Comparison of ENCODE assay signal across 16 cellular contexts in the genomic region with DNA sequence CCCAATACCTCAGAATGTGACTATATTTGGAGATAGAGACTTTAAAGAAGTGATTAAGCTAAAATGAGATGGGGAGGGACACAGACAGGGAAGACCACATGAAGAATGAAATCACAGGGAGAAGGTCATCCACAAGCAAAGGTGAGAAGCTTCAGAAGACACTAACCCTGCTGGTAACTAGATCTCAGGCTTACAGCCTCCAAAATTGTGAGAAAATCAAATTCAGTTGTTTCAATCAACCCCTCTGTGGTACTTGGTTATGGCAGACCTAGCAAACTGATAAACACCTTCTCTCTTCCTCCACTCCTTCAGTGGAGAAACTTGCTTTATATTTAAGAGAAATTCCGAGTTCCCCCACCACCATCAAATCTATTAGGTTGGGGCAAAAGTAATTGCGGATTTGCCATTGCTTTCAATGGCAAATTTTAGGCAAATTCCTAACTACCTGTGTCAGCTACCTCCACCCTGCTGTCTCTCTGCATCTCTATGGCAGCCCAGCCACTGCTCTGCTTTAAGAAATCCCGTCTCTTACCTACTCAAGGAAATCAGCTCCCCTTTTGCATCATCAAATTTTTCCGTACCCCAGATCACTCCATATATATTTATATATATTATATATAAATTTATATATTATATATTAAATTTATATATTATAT. TPM values are rescaled to one million over a fixed set of nuclear protein-coding genes. Genes with fewer than 3 reads are reported as not detected.
DNase-seq lines count a peak whose midpoint lies in the region; TF ChIP-seq lines count a peak whose summit lies in the region.
"Had no signal": no experiment of that assay in that cellular context is flagged by ENCODE, and none has a peak within 500 bp of the region (broad histone marks: within the 10 kb centered on the region; RNA-seq: fewer than 3 reads in every experiment).

No MANE protein-coding gene starts in this region.

- H3K4me1 Mint-ChIP-seq in MCF 10A (ENCODE audit: insufficient read depth, unreplicated experiment) (peaks cover 17% of the 10 kb centered on the region), neural progenitor cell (no peaks in the 10 kb centered on the region)
- H3K4me1 Mint-ChIP-seq: CD14-positive monocyte; CD8-positive, alpha-beta memory T cell had no signal

- H3K36me3 ChIP-seq in breast epithelium: no peaks in the 10 kb centered on the region
- no peaks in the 10 kb centered on the region for H3K36me3 ChIP-seq in mammary epithelial cell (ENCODE audit: insufficient read depth, low read length)
- H3K36me3 ChIP-seq in iPS DF 6.9 (ENCODE audit: control insufficient read depth, insufficient read depth, low read length): no peaks in the 10 kb centered on the region
- H3K36me3 ChIP-seq in neural progenitor cell: no peaks in the 10 kb centered on the region
- no peaks in the 10 kb centered on the region for H3K36me3 ChIP-seq in adrenal gland (replicated peaks in 1 of 2)

- dilution Hi-C loops in mammary epithelial cell (cut with HindIII; ENCODE audit: low sequenced_read_pairs): no loop called here

- no TSS peak for BruUV-seq in MCF 10A (replicated peaks; lab: Mats Ljungman, UMichigan)
- BruUV-seq in mammary epithelial cell (replicated peaks; lab: Mats Ljungman, UMichigan): no TSS peak

- H3K27ac Mint-ChIP-seq in MCF 10A (ENCODE audit: low read depth, unreplicated experiment) (peak overlapping the region; percentile 8), neural progenitor cell (no peak overlapping the region)
- H3K27ac Mint-ChIP-seq: CD14-positive monocyte; CD8-positive, alpha-beta memory T cell had no signal

- in situ Hi-C loops in mammary epithelial cell (cut with MboI; ENCODE audit: low sequenced_read_pairs in 2 of 2): no loop called here

- H3K27me3 ChIP-seq in breast epithelium (no peaks in the 10 kb centered on the region), mammary epithelial cell (ENCODE audit: insufficient read depth, low read length) (no peaks in the 10 kb centered on the region), iPS DF 6.9 (ENCODE audit: control insufficient read depth, insufficient read depth, low read length) (no peaks in the 10 kb centered on the region), neural progenitor cell (no peaks in the 10 kb centered on the region), adrenal gland (no peaks in the 10 kb centered on the region)

- H2AFZ ChIP-seq in mammary epithelial cell (ENCODE audit: low read depth, low read length) (peak overlapping the region; percentile 39), neural progenitor cell (replicated peaks) (peak overlapping the region; percentile 10)

- H3K9ac ChIP-seq in mammary epithelial cell (ENCODE audit: insufficient read depth, low read length): no peak overlapping the region
- no peak overlapping the region for H3K9ac ChIP-seq in neural progenitor cell

- H3K27me3 Mint-ChIP-seq in MCF 10A (ENCODE audit: insufficient read depth, unreplicated experiment) (no peaks in the 10 kb centered on the region), neural progenitor cell (ENCODE audit: insufficient read depth, low read depth) (no peaks in the 10 kb centered on the region)
- H3K27me3 Mint-ChIP-seq: CD8-positive, alpha-beta memory T cell had no signal

- CTCF ChIA-PET in MCF 10A (lab: Yijun Ruan, JAX): no interaction called here
- CTCF ChIA-PET in mammary epithelial cell (lab: Charles Lee; ENCODE audit: low non-redundant PET): no interaction called here

- no peak for DNase-seq in MCF 10A (ENCODE audit: unreplicated experiment)
- no peak for DNase-seq in breast epithelium (ENCODE audit: low spot score in 2 of 2)
- DNase-seq in mammary epithelial cell: no peak
- peak; percentile 25 for DNase-seq in iPS DF 6.9 (ENCODE audit: low read depth, low spot score)
- no peak for DNase-seq in neural progenitor cell (ENCODE audit: low spot score)
- no peak for DNase-seq in cortex of kidney (lab: John Stamatoyannopoulos, UW)
- DNase-seq in activated naive CD4-positive, alpha-beta T cell treated with anti-CD3 and anti-CD28 coated beads, Interleukin-2, amount 50 U/mL, for 16 hours: no peak
- no peak for DNase-seq in adrenal gland
- DNase-seq: Caco-2; CD8-positive, alpha-beta memory T cell; DMS53; GF-D8 had no signal

- POLR2A ChIA-PET in MCF 10A (lab: Yijun Ruan, JAX): no interaction called here

- no peak for TF ChIP-seq CTCF in MCF 10A (IDR thresholded peaks at IDR 0.05; ENCODE audit: unreplicated experiment)
- TF ChIP-seq CTCF in breast epithelium (IDR thresholded peaks at IDR 0.05): no peak
- no peak for TF ChIP-seq CTCF in mammary epithelial cell (conservative IDR thresholded peaks at IDR 0.05 in 1 of 2, IDR thresholded peaks at IDR 0.05 in 1 of 2; ENCODE audit: extremely low read depth in 1 of 2, insufficient read depth in 1 of 2, low read depth in 1 of 2, low read length in 2 of 2)
- TF ChIP-seq CTCF in neural progenitor cell (IDR thresholded peaks at IDR 0.05): no peak
- no peak for TF ChIP-seq CTCF in adrenal gland (IDR thresholded peaks at IDR 0.05)

- TF ChIP-seq POLR2A in breast epithelium (IDR thresholded peaks at IDR 0.05): no peak
- TF ChIP-seq POLR2A in adrenal gland (IDR thresholded peaks at IDR 0.05): no peak

- H3K36me3 Mint-ChIP-seq in MCF 10A (ENCODE audit: insufficient read depth, unreplicated experiment): peaks cover 7% of the 10 kb centered on the region
- H3K36me3 Mint-ChIP-seq in neural progenitor cell: no peaks in the 10 kb centered on the region
- H3K36me3 Mint-ChIP-seq: CD14-positive monocyte; CD8-positive, alpha-beta memory T cell had no signal

- intact Hi-C loops in MCF 10A (cut with micrococcal nuclease) (no loop called here), breast epithelium (cut with DNase I; ENCODE audit: low total_unique reads) (no loop called here), mammary epithelial cell (cut with micrococcal nuclease) (no loop called here), adrenal gland (cut with DNase I) (no loop called here)

- H3K9me3 Mint-ChIP-seq in MCF 10A (ENCODE audit: unreplicated experiment) (peaks cover 6% of the 10 kb centered on the region), neural progenitor cell (peaks cover under 1% of the 10 kb centered on the region)

- H3K27ac ChIP-seq in breast epithelium (no peak overlapping the region), mammary epithelial cell (ENCODE audit: insufficient read depth, low read depth, low read length) (no peak overlapping the region), iPS DF 6.9 (ENCODE audit: low read length) (no peak overlapping the region), neural progenitor cell (no peak overlapping the region), adrenal gland (no peak overlapping the region)
- H3K27ac ChIP-seq: 22Rv1 had no signal

- H3K4me3 Mint-ChIP-seq in MCF 10A (ENCODE audit: unreplicated experiment) (no peak overlapping the region), neural progenitor cell (no peak overlapping the region)
- H3K4me3 Mint-ChIP-seq: CD14-positive monocyte; CD8-positive, alpha-beta memory T cell had no signal

- no peaks in the 10 kb centered on the region for H4K20me1 ChIP-seq in mammary epithelial cell (ENCODE audit: insufficient read depth, low read length)
- no peaks in the 10 kb centered on the region for H4K20me1 ChIP-seq in neural progenitor cell (ENCODE audit: low read depth)

- peaks cover 4% of the 10 kb centered on the region for H3F3A ChIP-seq in neural progenitor cell (ENCODE audit: low read depth)

- 90% methylated on average over 4 of the region's 4 CpGs for WGBS in mammary epithelial cell (ENCODE audit: low coverage, missing lambda C conversion rate)
- WGBS in iPS DF 6.9 (ENCODE audit: insufficient coverage, insufficient read length): no CpG with 5 or more reads among the region's 4 CpGs
- WGBS in adrenal gland, 4 donors: 54 to 67% (median 63%) methylated on average over 4 of the region's 4 CpGs

- no peak overlapping the region for H3K4me2 ChIP-seq in mammary epithelial cell (ENCODE audit: insufficient read depth, low read depth, low read length)
- no peak overlapping the region for H3K4me2 ChIP-seq in neural progenitor cell

- H3K4me3 ChIP-seq in breast epithelium (no peak overlapping the region), mammary epithelial cell (replicated peaks in 1 of 3; ENCODE audit: insufficient read depth in 1 of 3, low read depth in 2 of 3, low read length in 3 of 3) (no peak overlapping the region), iPS DF 6.9 (ENCODE audit: low read length) (no peak overlapping the region), neural progenitor cell (no peak overlapping the region), adrenal gland (no peak overlapping the region)

- H3K9me3 ChIP-seq in breast epithelium (no peaks in the 10 kb centered on the region), mammary epithelial cell (replicated peaks; ENCODE audit: insufficient read depth, low read length) (no peaks in the 10 kb centered on the region), iPS DF 6.9 (ENCODE audit: control insufficient read depth, insufficient read depth, low read length) (no peaks in the 10 kb centered on the region), neural progenitor cell (ENCODE audit: low read depth) (no peaks in the 10 kb centered on the region), adrenal gland (replicated peaks in 1 of 3) (no peaks in the 10 kb centered on the region)
- H3K9me3 ChIP-seq: Caco-2 had no signal

- H3K4me1 ChIP-seq in breast epithelium (no peaks in the 10 kb centered on the region), mammary epithelial cell (ENCODE audit: insufficient read depth, low read length) (peaks cover 7% of the 10 kb centered on the region), iPS DF 6.9 (ENCODE audit: control insufficient read depth, insufficient read depth, low read length) (no peaks in the 10 kb centered on the region), neural progenitor cell (peaks cover under 1% of the 10 kb centered on the region), adrenal gland (replicated peaks in 1 of 2) (no peaks in the 10 kb centered on the region)
- H3K4me1 ChIP-seq: Caco-2 had no signal

- H3K79me2 ChIP-seq in mammary epithelial cell (ENCODE audit: insufficient read depth, low read length) (no peaks in the 10 kb centered on the region), neural progenitor cell (ENCODE audit: low read depth) (no peaks in the 10 kb centered on the region)

RNA-seq across cellular contexts. Expression of gene SEMA3E, which starts 38.2 kb away (rescaled TPM):
- total RNA-seq in MCF 10A (2022) (0.29 and 0.51 TPM in 2 replicates), breast epithelium (10 to 100 TPM in 2 of 3 donors, 1 to 10 TPM in 1; 4.3 to 13.5 (median 11.8) TPM), mammary epithelial cell (10 to 100 TPM in 1 of 2 donors, under 1 TPM in 1; 0.42 to 10.3 TPM), neural progenitor cell (ENCODE audit: low replicate concordance) (2.0 and 5.5 TPM in 2 replicates), adrenal gland (under 1 TPM in 5 of 8 donors, not detected in 3; 0.11 to 0.58 (median 0.17) TPM)
- polyA plus RNA-seq in mammary epithelial cell (0.65 TPM), adrenal gland (under 1 TPM in 2 of 3 donors, not detected in 1; 0.09 to 0.13 TPM)
- not detected for polyA minus RNA-seq in mammary epithelial cell
- total RNA-seq: A673; CD8-positive, alpha-beta memory T cell had no signal
- polyA plus RNA-seq: BJ; CD14-positive monocyte; CD8-positive, alpha-beta memory T cell had no signal
